7 cellular contexts compared by ENCODE assay signal in genomic region chr14:61750708-61751474, GRCh38. TPM values are rescaled to one million over a fixed set of nuclear protein-coding genes. Genes with fewer than 3 reads are reported as not detected.
DNase-seq lines count a peak whose midpoint lies in the region; ATAC-seq lines count a peak whose summit lies in the region.

No MANE protein-coding gene starts in this region.

- H3K4me1 ChIP-seq in mononuclear cell (ENCODE audit: insufficient read depth, low read length) = peaks cover 34% of the 10 kb centered on the region

- H3K4me3 ChIP-seq in mononuclear cell (ENCODE audit: low read length) = peak overlapping the region; percentile 52

- ATAC-seq in GM18858 (IDR thresholded peaks at IDR 0.05; ENCODE audit: unreplicated experiment) = peak; percentile 76
- ATAC-seq in HG03045 (IDR thresholded peaks at IDR 0.05; ENCODE audit: unreplicated experiment) = peak; percentile 94

- no peaks in the 10 kb centered on the region for H3K27me3 ChIP-seq in mononuclear cell (ENCODE audit: insufficient read depth, low read length)

- peak; percentile 57 for DNase-seq in NCI-H526 treated with DMSO at 0.1 percent for 48 hours (lab: John Stamatoyannopoulos, UW)
- peak; percentile 73 for DNase-seq in activated CD8-positive, alpha-beta memory T cell treated with anti-CD3 and anti-CD28 coated beads, Interleukin-2, amount 50 U/mL, for 4 hours
- DNase-seq in epidermal melanocyte (ENCODE audit: insufficient read length, low spot score) = peak; percentile 60
- peak; percentile 47 to 58 for DNase-seq in stimulated activated CD8-positive, alpha-beta memory T cell treated with anti-CD3 and anti-CD28 coated beads, Interleukin-4, amount 100 ng/mL, for 4 hours (ENCODE audit: low read depth in 2 of 2, low spot score in 1 of 2)

- no peaks in the 10 kb centered on the region for H3K9me3 ChIP-seq in mononuclear cell (ENCODE audit: low read depth, low read length)

RNA-seq across cellular contexts. Expression of gene SNAPC1, which starts 11.3 kb away (rescaled TPM):
- total RNA-seq in mononuclear cell = 3.7 TPM

RNA-seq across cellular contexts. Expression of gene HIF1A, which starts 55.6 kb away (rescaled TPM):
- total RNA-seq in mononuclear cell = 972 TPM

Comparison
In these comparisons a context has a peak if more than half of its experiments do, and no peak if none do; other contexts are left out.
1. Peak in every context shown above with its lines: DNase-seq, ATAC-seq and H3K4me3 ChIP-seq.